1 cellular context compared by ENCODE assay signal in genomic region chr17:8164815-8165131, GRCh38.
TF ChIP-seq lines count a peak whose summit lies in the region.

No MANE protein-coding gene starts in this region.

TF ChIP-seq in HCT116, 20 proteins besides CTCF, POLR2A, EP300 and RAD21:
- TF ChIP-seq EZH2 (IDR thresholded peaks at IDR 0.05) (no peak), MAX (IDR thresholded peaks at IDR 0.05) (no peak), ZFX (IDR thresholded peaks at IDR 0.05) (no peak)
